In genomic region chr3:48299746-48300361, GRCh38 we compare ENCODE assay signal across 1 cellular context.
A peak's percentile ranks its signal among the peaks of the same experiment; 100 is the strongest.
TF ChIP-seq lines count a peak whose summit lies in the region.

No MANE protein-coding gene starts in this region.

TF ChIP-seq in K562, 482 proteins besides CTCF, POLR2A, EP300 and RAD21 (continued from another document and continues in another):
- TF ChIP-seq MGA (IDR thresholded peaks at IDR 0.05): no peak
- TF ChIP-seq SOX6 (IDR thresholded peaks at IDR 0.05): no peak
- TF ChIP-seq NUFIP1 (IDR thresholded peaks at IDR 0.05; ENCODE audit: partially characterized antibody): no peak
- TF ChIP-seq CHAMP1 (IDR thresholded peaks at IDR 0.05): no peak
- peak; percentile 84 for TF ChIP-seq CBFA2T2 (conservative IDR thresholded peaks at IDR 0.05)
- TF ChIP-seq ZNF197 (CRISPR knock-in tag; IDR thresholded peaks at IDR 0.05; ENCODE audit: low read depth): no peak
- TF ChIP-seq SLC30A9 (CRISPR knock-in tag; IDR thresholded peaks at IDR 0.05): no peak
- TF ChIP-seq CREM (IDR thresholded peaks at IDR 0.05; ENCODE audit: low read depth): 0 out of 2 replicates have a peak, but pooled peaks have one; percentile 3
- TF ChIP-seq TCF3 (CRISPR knock-in tag; IDR thresholded peaks at IDR 0.05): peak; percentile 85
- TF ChIP-seq ZNF282 (CRISPR knock-in tag; IDR thresholded peaks at IDR 0.05): no peak
- TF ChIP-seq TRIM28 (IDR thresholded peaks at IDR 0.05): no peak
- no peak for TF ChIP-seq POLR2AphosphoS2 (IDR thresholded peaks at IDR 0.05; ENCODE audit: low read length)
- no peak for TF ChIP-seq KDM2B (CRISPR knock-in tag; IDR thresholded peaks at IDR 0.05)
- TF ChIP-seq PHTF2 (CRISPR knock-in tag; IDR thresholded peaks at IDR 0.05): no peak
- no peak for TF ChIP-seq KLF10 (CRISPR knock-in tag; IDR thresholded peaks at IDR 0.05)
- TF ChIP-seq RBM39 (optimal IDR thresholded peaks at IDR 0.05; ENCODE audit: low read depth, low read length): no peak
- TF ChIP-seq ZNF41 (CRISPR knock-in tag; conservative IDR thresholded peaks at IDR 0.05): no peak
- no peak for TF ChIP-seq CEBPG (CRISPR knock-in tag; IDR thresholded peaks at IDR 0.05)
- no peak for TF ChIP-seq CEBPG (tag; conservative IDR thresholded peaks at IDR 0.05 in 1 of 2, IDR thresholded peaks at IDR 0.05 in 1 of 2)
- TF ChIP-seq ARHGAP35 (IDR thresholded peaks at IDR 0.05; ENCODE audit: partially characterized antibody): no peak
- TF ChIP-seq SMARCA4 (IDR thresholded peaks at IDR 0.05): no peak
- TF ChIP-seq ETS1 (conservative IDR thresholded peaks at IDR 0.05; ENCODE audit: control insufficient read depth, low read depth, low read length): no peak
- TF ChIP-seq ARID1B (IDR thresholded peaks at IDR 0.05): peak; percentile 78
- no peak for TF ChIP-seq ZNF239 (CRISPR knock-in tag; IDR thresholded peaks at IDR 0.05)
- no peak for TF ChIP-seq ZBTB40 (IDR thresholded peaks at IDR 0.05)
- no peak for TF ChIP-seq ZBTB40 (CRISPR knock-in tag; IDR thresholded peaks at IDR 0.05)
- no peak for TF ChIP-seq PRPF4 (IDR thresholded peaks at IDR 0.05; ENCODE audit: insufficient read depth, low read depth, low read length, poor library complexity, severe bottlenecking)
- no peak for TF ChIP-seq HINFP (tag; conservative IDR thresholded peaks at IDR 0.05; ENCODE audit: low read depth)
- TF ChIP-seq HLTF (IDR thresholded peaks at IDR 0.05): no peak
- TF ChIP-seq WHSC1 (IDR thresholded peaks at IDR 0.05; ENCODE audit: low read length): no peak
- no peak for TF ChIP-seq PHF20 (IDR thresholded peaks at IDR 0.05; ENCODE audit: partially characterized antibody)
- no peak for TF ChIP-seq ZNF699 (CRISPR knock-in tag; IDR thresholded peaks at IDR 0.05; ENCODE audit: insufficient replicate concordance)
